ENCODE assay signal across 26 cellular contexts in genomic region chr3:73068419-73068818, GRCh38.
"Had no signal": no experiment of that assay in that cellular context is flagged by ENCODE, and none has a peak within 500 bp of the region (broad histone marks: within the 10 kb centered on the region; RNA-seq: fewer than 3 reads in every experiment).

No MANE protein-coding gene starts in this region.

- H3K9me3 ChIP-seq: ascending aorta had no signal

- H3K9me3 Mint-ChIP-seq: activated naive CD8-positive, alpha-beta T cell treated with anti-CD3 and anti-CD28 coated beads, Interleukin-2, amount 10 ng/mL, durations not matched to agents 7 days and 5 days; brain; T-helper 1 cell treated with Interleukin-12 subunit alpha and Interleukin-12 subunit beta and Interleukin-4 antibody, amounts not matched to agents 30 μg/mL and 1 μg/mL, for 36 hours; WTC11 had no signal

- ATAC-seq: activated CD8-positive, alpha-beta T cell treated with anti-CD3 and anti-CD28 coated beads, Interleukin-2, amount 10 ng/mL, durations not matched to agents 7 days and 5 days; Panc1; WTC11 had no signal

- H3K4me3 Mint-ChIP-seq: activated CD8-positive, alpha-beta T cell treated with anti-CD3 and anti-CD28 coated beads, Interleukin-2, amount 10 ng/mL, durations not matched to agents 7 days and 5 days; activated naive CD8-positive, alpha-beta T cell treated with anti-CD3 and anti-CD28 coated beads, Interleukin-2, amount 10 ng/mL, durations not matched to agents 7 days and 5 days; brain; T-helper 1 cell treated with Interleukin-12 subunit alpha and Interleukin-12 subunit beta and Interleukin-4 antibody, amounts not matched to agents 30 μg/mL and 1 μg/mL, for 36 hours; WTC11 had no signal

- H3K4me3 ChIP-seq: ascending aorta had no signal

- H3K27me3 Mint-ChIP-seq: activated naive CD8-positive, alpha-beta T cell treated with anti-CD3 and anti-CD28 coated beads, Interleukin-2, amount 10 ng/mL, durations not matched to agents 7 days and 5 days; brain had no signal

- H3K27me3 ChIP-seq: ascending aorta had no signal

- H3K27ac ChIP-seq: ascending aorta had no signal

- DNase-seq: activated CD4-positive, alpha-beta T cell treated with anti-CD3 and anti-CD28 coated beads for 48 hours; activated CD4-positive, alpha-beta T cell treated with anti-CD3 and anti-CD28 coated beads, Interleukin-2, amount 50 U/mL, for 4 hours; activated CD4-positive, CD25-positive, alpha-beta regulatory T cell treated with anti-CD3 and anti-CD28 coated beads, Interleukin-2, amount 50 U/mL, for 72 hours; activated CD8-positive, alpha-beta memory T cell treated with anti-CD3 and anti-CD28 coated beads, Interleukin-2, amount 50 U/mL, for 48 hours; activated CD8-positive, alpha-beta T cell treated with anti-CD3 and anti-CD28 coated beads, Interleukin-2, amount 10 ng/mL, durations not matched to agents 7 days and 5 days; activated naive CD4-positive, alpha-beta T cell treated with anti-CD3 and anti-CD28 coated beads, Interleukin-2, amount 50 U/mL, for 16 hours; activated naive CD8-positive, alpha-beta T cell treated with anti-CD3 and anti-CD28 coated beads, Interleukin-2, amount 10 ng/mL, durations not matched to agents 7 days and 5 days; activated T-cell treated with anti-CD3 and anti-CD28 coated beads, Interleukin-2, amount 50 U/mL, for 1 hour; amniotic stem cell; Karpas-422; MM.1S; NCI-H1105; NCI-H1436 treated with DMSO at 0.1 percent for 48 hours; NCI-H187; NCI-H2081; NCI-H510A treated with DMSO at 0.1 percent for 48 hours; NCI-H69; NK-92 treated with Interleukin-12 subunit alpha and Interleukin-12 subunit beta, amount 100 ng/mL, for 24 hours; OCI-M1; RPMI8226; SHP77 had no signal

- H3K27ac Mint-ChIP-seq: activated CD8-positive, alpha-beta T cell treated with anti-CD3 and anti-CD28 coated beads, Interleukin-2, amount 10 ng/mL, durations not matched to agents 7 days and 5 days; activated naive CD8-positive, alpha-beta T cell treated with anti-CD3 and anti-CD28 coated beads, Interleukin-2, amount 10 ng/mL, durations not matched to agents 7 days and 5 days; brain; T-helper 1 cell treated with Interleukin-12 subunit alpha and Interleukin-12 subunit beta and Interleukin-4 antibody, amounts not matched to agents 30 μg/mL and 1 μg/mL, for 36 hours; WTC11 had no signal
